Comparison of ENCODE assay signal across 8 cellular contexts in the genomic region with DNA sequence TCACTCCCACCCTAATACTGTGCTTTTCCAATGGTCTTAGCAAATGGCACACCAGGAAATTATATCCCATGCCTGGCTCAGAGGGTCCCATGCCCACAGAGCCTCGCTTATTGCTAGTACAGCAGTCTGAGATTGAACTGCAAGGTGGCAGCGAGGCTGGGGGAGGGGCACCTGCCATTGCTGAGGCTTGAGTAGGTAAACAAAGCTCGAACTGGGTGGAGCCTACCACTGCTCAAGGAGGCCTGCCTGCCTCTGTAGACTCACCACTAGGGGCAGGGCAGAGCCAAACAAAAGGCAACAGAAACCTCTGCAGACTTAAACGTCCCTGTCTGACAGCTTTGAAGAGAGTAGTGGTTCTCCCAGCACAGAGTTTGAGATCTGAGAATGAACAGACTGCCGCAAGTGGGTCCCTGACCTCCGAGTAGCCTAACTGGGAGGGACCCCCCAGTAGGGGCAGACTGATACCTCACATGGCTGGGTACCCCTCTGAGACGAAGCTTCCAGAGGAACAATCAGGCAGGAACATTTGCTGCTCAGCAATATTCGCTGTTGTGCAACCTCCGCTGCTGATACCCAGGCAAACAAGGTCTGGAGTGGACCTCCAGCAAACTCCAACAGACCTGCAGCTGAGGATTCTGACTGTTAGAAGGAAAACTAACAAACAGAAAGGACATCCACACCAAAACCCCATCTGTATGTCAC.
A peak's percentile ranks its signal among the peaks of the same experiment; 100 is the strongest.
DNase-seq lines count a peak whose midpoint lies in the region; FAIRE-seq and TF ChIP-seq lines count a peak whose summit lies in the region.
"Not testable (repeated sequence)": the region's sequence is repeated elsewhere in the genome, so short reads cannot be mapped to it uniquely, and the experiment has no call there.

No MANE protein-coding gene starts in this region.

- not testable (repeated sequence) for H3K27ac ChIP-seq in AG04450 (ENCODE audit: low read depth, low read length); hepatocyte

- not testable (repeated sequence) for FAIRE-seq in bronchial epithelial cell (lab: Jason Lieb, UNC)

- H3K9me3 ChIP-seq in AG04450 (ENCODE audit: control insufficient read depth, insufficient read depth, low read length); hepatocyte (ENCODE audit: low read depth): not testable (repeated sequence)

- not testable (repeated sequence) for H3K4me3 Mint-ChIP-seq in osteocyte (ENCODE audit: unreplicated experiment)

- not testable (repeated sequence) for DNase-seq in AG04450 (ENCODE audit: low read depth, low spot score); osteocyte (ENCODE audit: extremely low spot score, unreplicated experiment)
- DNase-seq in ELR (ENCODE audit: low read depth): peak; percentile 17
- DNase-seq in Jurkat, Clone E6-1 (ENCODE audit: low read depth, low spot score): peak; percentile 63
- peak; percentile 8 for DNase-seq in NCI-H510A (lab: John Stamatoyannopoulos, UW)
- DNase-seq in SK-MEL-5 (ENCODE audit: low read depth, low spot score): peak; percentile 64
- peak; percentile 46 for DNase-seq in bronchial epithelial cell (ENCODE audit: low read depth)
- peak; percentile 65 for DNase-seq in hepatocyte (ENCODE audit: low spot score)

- not testable (repeated sequence) for H3K36me3 Mint-ChIP-seq in osteocyte (ENCODE audit: unreplicated experiment)

- WGBS in hepatocyte (ENCODE audit: low lambda C conversion rate, missing lambda C conversion rate): 65% methylated on average over 9 of the region's 9 CpGs

- in situ Hi-C loops in SK-MEL-5 (cut with HindIII; ENCODE audit: low pct_unique_long_range_greater_than_20kb, low sequenced_read_pairs): not testable (repeated sequence)

- not testable (repeated sequence) for H3K4me1 Mint-ChIP-seq in osteocyte (ENCODE audit: unreplicated experiment)

- POLR2A ChIA-PET in AG04450 (lab: Yijun Ruan, JAX): not testable (repeated sequence)

- not testable (repeated sequence) for H3K27ac Mint-ChIP-seq in osteocyte (ENCODE audit: unreplicated experiment)

- H3K4me1 ChIP-seq in hepatocyte (ENCODE audit: insufficient read depth): not testable (repeated sequence)

- H3K9me3 Mint-ChIP-seq in osteocyte (ENCODE audit: unreplicated experiment): not testable (repeated sequence)

- H4K20me1 ChIP-seq in hepatocyte (ENCODE audit: insufficient read depth, poor library complexity, severe bottlenecking): not testable (repeated sequence)

- not testable (repeated sequence) for H3K27me3 Mint-ChIP-seq in osteocyte (ENCODE audit: unreplicated experiment)

- H3K4me3 ChIP-seq in AG04450 (ENCODE audit: low read depth, low read length); Jurkat, Clone E6-1 (ENCODE audit: low read length); bronchial epithelial cell (ENCODE audit: low read depth, low read length); hepatocyte: not testable (repeated sequence)

- H3K36me3 ChIP-seq in bronchial epithelial cell (ENCODE audit: control insufficient read depth, insufficient read depth, low read length); hepatocyte (replicated peaks; ENCODE audit: insufficient read depth, low read depth): not testable (repeated sequence)

- CTCF ChIA-PET in AG04450 (lab: Charles Lee): interaction anchor here (1.0 to 1.4 kb wide), 2 partner anchors 43 to 604 kb away, joined by 3 to 7 read pairs; no protein-coding TSS in a partner anchor

- H3K4me2 ChIP-seq in hepatocyte: not testable (repeated sequence)

- not testable (repeated sequence) for H2AFZ ChIP-seq in hepatocyte

- not testable (repeated sequence) for H3K27me3 ChIP-seq in AG04450 (ENCODE audit: control insufficient read depth, insufficient read depth, low read length); bronchial epithelial cell (ENCODE audit: control insufficient read depth, insufficient read depth, low read length); hepatocyte

- TF ChIP-seq CTCF in AG04450 (IDR thresholded peaks at IDR 0.05; ENCODE audit: low read depth, low read length): peak; percentile 30; the same call in 1 of the 2 replicates
- peak; percentile 65 for TF ChIP-seq CTCF in bronchial epithelial cell (IDR thresholded peaks at IDR 0.05; ENCODE audit: insufficient read depth, low read length, severe bottlenecking)
- peak; percentile 46 for TF ChIP-seq CTCF in hepatocyte (IDR thresholded peaks at IDR 0.05; ENCODE audit: poor library complexity)
- TF ChIP-seq CTCF in osteocyte (IDR thresholded peaks at IDR 0.05): peak; percentile 51

- not testable (repeated sequence) for H3K9me2 ChIP-seq in hepatocyte (replicated peaks; ENCODE audit: insufficient read depth)

- H3K79me2 ChIP-seq in hepatocyte: not testable (repeated sequence)
